In the genomic region with DNA sequence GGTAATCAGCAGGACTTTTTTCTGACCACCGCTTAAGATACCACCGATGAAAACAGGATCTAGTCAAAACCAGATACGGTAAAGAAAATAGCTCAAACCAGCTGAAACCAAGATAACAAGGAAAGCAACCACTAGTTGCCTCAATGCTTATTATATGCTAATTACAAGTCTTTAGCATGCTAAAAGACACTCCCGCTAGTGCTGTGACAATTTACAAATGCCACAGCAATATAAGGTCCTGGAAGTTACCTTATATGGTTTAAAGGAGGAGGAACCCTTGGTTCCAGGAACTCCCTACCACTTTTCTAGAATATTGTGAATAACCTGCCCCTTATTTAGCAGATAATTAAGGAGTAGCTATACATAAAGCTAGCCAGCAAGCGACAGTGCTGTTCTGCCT, we compare ENCODE assay signal across 21 cellular contexts.
"Had no signal": no experiment of that assay in that cellular context is flagged by ENCODE, and none has a peak within 500 bp of the region (broad histone marks: within the 10 kb centered on the region; RNA-seq: fewer than 3 reads in every experiment).

No MANE protein-coding gene starts in this region.

- DNase-seq: KBM-7; NCI-H1092; NCI-H1436; NCI-H187; NCI-H2029; NCI-H2081 treated with DMSO at 0.1 percent for 48 hours; NCI-H2171; NCI-H226; NCI-H446; NCI-H510A; NCI-H524 treated with DMSO at 0.1 percent for 48 hours; NCI-H69; NCI-H774; NK-92 treated with Interleukin-12 subunit alpha and Interleukin-12 subunit beta, amount 100 ng/mL, for 24 hours; PC-9; Peyer's patch; SHP77 treated with DMSO at 0.1 percent for 48 hours; SJCRH30 had no signal

- H3K36me3 ChIP-seq: Peyer's patch, SJCRH30 had no signal

- H3K27ac ChIP-seq: HL-60, PC-9, Peyer's patch, SJCRH30 had no signal

- H3K27me3 ChIP-seq: Peyer's patch, SJCRH30 had no signal

- H3K9me3 ChIP-seq: Peyer's patch, SJCRH30 had no signal

- H3K4me2 ChIP-seq: PC-9 had no signal

- H3K4me3 ChIP-seq: PC-9, Peyer's patch, SJCRH30 had no signal

- H3K4me1 ChIP-seq: Peyer's patch, SJCRH30 had no signal

- ATAC-seq: Right ventricle myocardium inferior, SK-N-SH treated with all-trans-retinoic acid at 6 μM for 48 hours had no signal

- H2AFZ ChIP-seq: PC-9 had no signal
